ENCODE assay signal across 28 cellular contexts in the genomic region with DNA sequence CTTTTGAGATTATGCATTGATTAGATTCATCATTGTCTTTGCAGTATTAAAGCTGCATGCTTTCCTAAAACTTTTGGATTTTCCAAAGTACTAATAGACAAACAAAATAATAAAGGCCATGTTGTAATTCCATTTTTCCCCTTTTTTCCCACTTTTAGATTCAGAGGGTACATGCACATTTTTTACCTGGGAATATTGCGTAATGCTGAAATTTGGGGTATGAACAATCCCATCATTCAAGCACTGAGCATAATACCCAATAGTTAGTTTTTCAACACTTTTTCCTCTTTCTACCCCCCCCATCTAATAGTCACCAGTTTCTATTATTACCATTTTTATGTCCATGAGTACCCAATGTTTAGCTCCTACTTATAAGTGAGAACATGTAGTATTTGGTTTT.
"Had no signal": no experiment of that assay in that cellular context is flagged by ENCODE, and none has a peak within 500 bp of the region (broad histone marks: within the 10 kb centered on the region; RNA-seq: fewer than 3 reads in every experiment).

No MANE protein-coding gene starts in this region.

- H3K4me2 ChIP-seq: hepatocyte had no signal

- H3K27me3 ChIP-seq: colonic mucosa, dorsolateral prefrontal cortex, esophagus muscularis mucosa, esophagus squamous epithelium, foreskin keratinocyte, gastrocnemius medialis, gastroesophageal sphincter, heart left ventricle, heart right ventricle, hepatocyte had no signal

- H3K36me3 ChIP-seq: colonic mucosa, esophagus muscularis mucosa, esophagus squamous epithelium, gastrocnemius medialis, gastroesophageal sphincter, heart left ventricle, heart right ventricle had no signal

- FAIRE-seq: endometrium, endothelial cell of umbilical vein, frontal cortex had no signal

- H3K79me2 ChIP-seq: hepatocyte had no signal

- ATAC-seq: effector memory CD8-positive, alpha-beta T cell; esophagus mucosa; foreskin keratinocyte; gastrocnemius medialis; gastroesophageal sphincter; heart left ventricle; heart right ventricle had no signal

- H3K27ac ChIP-seq: colonic mucosa, coronary artery, dorsolateral prefrontal cortex, epithelial cell of prostate, esophagus muscularis mucosa, esophagus squamous epithelium, foreskin keratinocyte, gastrocnemius medialis, gastroesophageal sphincter, heart left ventricle, heart right ventricle, hepatocyte had no signal

- H2AFZ ChIP-seq: hepatocyte had no signal

- H3K9me3 ChIP-seq: colonic mucosa, esophagus muscularis mucosa, esophagus squamous epithelium, gastrocnemius medialis, gastroesophageal sphincter had no signal

- DNase-seq: colonic mucosa; cortex of kidney; dermis blood vessel endothelial cell; dorsolateral prefrontal cortex; effector CD4-positive, alpha-beta T cell; effector CD8-positive, alpha-beta T cell; effector memory CD4-positive, alpha-beta T cell; effector memory CD8-positive, alpha-beta T cell; endodermal cell; erythroblast; esophagus squamous epithelium; foreskin fibroblast; foreskin keratinocyte; foreskin melanocyte; gastrocnemius medialis; glutamatergic neuron; head of caudate nucleus; heart left ventricle; heart right ventricle had no signal

- H3K4me1 ChIP-seq: colonic mucosa, esophagus squamous epithelium, foreskin keratinocyte, gastrocnemius medialis, gastroesophageal sphincter, heart left ventricle, heart right ventricle had no signal

- H3K4me3 ChIP-seq: colonic mucosa, coronary artery, dorsolateral prefrontal cortex, esophagus muscularis mucosa, esophagus squamous epithelium, gastrocnemius medialis, gastroesophageal sphincter, heart left ventricle, heart right ventricle, hepatocyte had no signal
